1 cellular context compared by ENCODE assay signal in the genomic region with DNA sequence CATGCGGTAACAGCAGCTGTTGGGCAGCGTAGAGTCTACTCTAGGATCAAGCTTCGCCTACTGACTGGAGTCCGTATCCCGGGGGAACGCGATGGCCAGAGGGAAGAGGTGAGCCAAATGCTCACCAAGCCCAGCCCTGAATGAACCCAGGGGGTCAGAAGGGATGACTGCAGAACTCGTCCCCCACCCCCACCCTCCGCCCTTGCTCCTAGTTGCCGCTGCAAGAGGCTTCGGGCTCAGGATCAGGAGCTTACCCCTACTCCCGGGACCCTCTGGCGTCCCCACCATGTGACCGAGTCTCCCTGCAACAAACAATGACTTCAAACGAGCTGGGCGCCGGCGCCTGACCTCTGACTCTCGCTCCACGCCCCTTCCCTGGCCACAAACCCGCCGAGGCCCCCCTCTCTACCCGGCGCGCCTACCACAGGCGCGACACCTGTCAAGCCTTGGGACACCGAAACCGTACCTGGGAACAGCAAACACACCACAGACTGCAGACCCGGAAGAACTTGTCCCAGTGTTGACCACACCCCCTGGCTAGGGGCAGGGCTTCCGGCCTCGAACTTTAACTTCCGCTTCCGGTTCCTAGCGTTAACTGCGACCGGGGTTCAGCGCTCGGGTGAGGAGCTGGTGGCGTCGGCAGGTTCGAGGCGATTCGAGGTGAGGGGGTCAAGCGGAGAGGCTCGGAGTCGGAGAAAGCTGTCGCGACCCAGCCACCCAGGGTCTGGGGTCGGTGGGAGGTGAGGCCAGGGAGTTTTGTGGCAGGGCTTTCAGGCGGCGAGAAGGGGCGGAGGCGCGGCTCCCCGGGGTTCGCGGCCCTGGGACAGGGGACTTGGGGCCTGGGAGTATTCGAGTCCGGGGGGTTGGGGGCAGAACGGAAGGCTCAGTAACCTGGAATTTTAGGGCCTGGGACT.
TF ChIP-seq lines count a peak whose summit lies in the region.

Gene UBL5, plus strand, starts transcription at position 594 of the 914 bp plus-strand sequence. CDS start 420 bp downstream, outside the sequence.

TF ChIP-seq in HepG2, 621 proteins besides CTCF, POLR2A, EP300 and RAD21 (continued from another document and continues in another):
- TF ChIP-seq, protein P1, sequence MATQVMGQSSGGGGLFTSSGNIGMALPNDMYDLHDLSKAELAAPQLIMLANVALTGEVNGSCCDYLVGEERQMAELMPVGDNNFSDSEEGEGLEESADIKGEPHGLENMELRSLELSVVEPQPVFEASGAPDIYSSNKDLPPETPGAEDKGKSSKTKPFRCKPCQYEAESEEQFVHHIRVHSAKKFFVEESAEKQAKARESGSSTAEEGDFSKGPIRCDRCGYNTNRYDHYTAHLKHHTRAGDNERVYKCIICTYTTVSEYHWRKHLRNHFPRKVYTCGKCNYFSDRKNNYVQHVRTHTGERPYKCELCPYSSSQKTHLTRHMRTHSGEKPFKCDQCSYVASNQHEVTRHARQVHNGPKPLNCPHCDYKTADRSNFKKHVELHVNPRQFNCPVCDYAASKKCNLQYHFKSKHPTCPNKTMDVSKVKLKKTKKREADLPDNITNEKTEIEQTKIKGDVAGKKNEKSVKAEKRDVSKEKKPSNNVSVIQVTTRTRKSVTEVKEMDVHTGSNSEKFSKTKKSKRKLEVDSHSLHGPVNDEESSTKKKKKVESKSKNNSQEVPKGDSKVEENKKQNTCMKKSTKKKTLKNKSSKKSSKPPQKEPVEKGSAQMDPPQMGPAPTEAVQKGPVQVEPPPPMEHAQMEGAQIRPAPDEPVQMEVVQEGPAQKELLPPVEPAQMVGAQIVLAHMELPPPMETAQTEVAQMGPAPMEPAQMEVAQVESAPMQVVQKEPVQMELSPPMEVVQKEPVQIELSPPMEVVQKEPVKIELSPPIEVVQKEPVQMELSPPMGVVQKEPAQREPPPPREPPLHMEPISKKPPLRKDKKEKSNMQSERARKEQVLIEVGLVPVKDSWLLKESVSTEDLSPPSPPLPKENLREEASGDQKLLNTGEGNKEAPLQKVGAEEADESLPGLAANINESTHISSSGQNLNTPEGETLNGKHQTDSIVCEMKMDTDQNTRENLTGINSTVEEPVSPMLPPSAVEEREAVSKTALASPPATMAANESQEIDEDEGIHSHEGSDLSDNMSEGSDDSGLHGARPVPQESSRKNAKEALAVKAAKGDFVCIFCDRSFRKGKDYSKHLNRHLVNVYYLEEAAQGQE (IDR thresholded peaks at IDR 0.05; ENCODE audit: borderline replicate concordance in 1 of 2, low read depth in 1 of 2, low read length in 2 of 2): no peak
- TF ChIP-seq TOE1 (CRISPR knock-in tag; IDR thresholded peaks at IDR 0.05): 0 out of 2 replicates have a peak, but pooled peaks have one; percentile 34
- TF ChIP-seq ZBTB33 (CRISPR knock-in tag; IDR thresholded peaks at IDR 0.05): no peak
- peak; percentile 79 for TF ChIP-seq SRSF1 (optimal IDR thresholded peaks at IDR 0.05; ENCODE audit: low read depth, low read length)
- TF ChIP-seq ZNF766 (CRISPR knock-in tag; IDR thresholded peaks at IDR 0.05; ENCODE audit: borderline replicate concordance): no peak
- peak; percentile 100 for TF ChIP-seq NR2C2 (CRISPR knock-in tag; IDR thresholded peaks at IDR 0.05; ENCODE audit: borderline replicate concordance)
- 0 out of 2 replicates have a peak, but pooled peaks have one; percentile 23 for TF ChIP-seq RARA (CRISPR knock-in tag; IDR thresholded peaks at IDR 0.05)
- no peak for TF ChIP-seq HNRNPLL (IDR thresholded peaks at IDR 0.05; ENCODE audit: low read depth, low read length, poor library complexity, severe bottlenecking)
- TF ChIP-seq ZNF431 (CRISPR knock-in tag; IDR thresholded peaks at IDR 0.05; ENCODE audit: borderline replicate concordance, low read depth): no peak; the same call in 1 of the 2 replicates
- TF ChIP-seq ZNF34 (CRISPR knock-in tag; IDR thresholded peaks at IDR 0.05; ENCODE audit: borderline replicate concordance): no peak
- no peak; the same call in 1 of the 2 replicates for TF ChIP-seq ZNF703 (CRISPR knock-in tag; IDR thresholded peaks at IDR 0.05; ENCODE audit: borderline replicate concordance)
- peak; percentile 78; the same call in 1 of the 2 replicates for TF ChIP-seq ZFP91 (CRISPR knock-in tag; IDR thresholded peaks at IDR 0.05; ENCODE audit: borderline replicate concordance)
- TF ChIP-seq GRHL1 (CRISPR knock-in tag; conservative IDR thresholded peaks at IDR 0.05): no peak
- TF ChIP-seq RFX1 (IDR thresholded peaks at IDR 0.05): no peak
- no peak for TF ChIP-seq FOXM1 (CRISPR knock-in tag; IDR thresholded peaks at IDR 0.05)
- TF ChIP-seq ZFP36L1 (CRISPR knock-in tag; IDR thresholded peaks at IDR 0.05): no peak
- 0 out of 2 replicates have a peak, but pooled peaks have one; percentile 43 for TF ChIP-seq ZNF205 (CRISPR knock-in tag; IDR thresholded peaks at IDR 0.05)
- no peak for TF ChIP-seq CCDC6 (CRISPR knock-in tag; IDR thresholded peaks at IDR 0.05)
- TF ChIP-seq ZNF841 (CRISPR knock-in tag; IDR thresholded peaks at IDR 0.05; ENCODE audit: borderline replicate concordance): no peak
- TF ChIP-seq SNAPC2 (CRISPR knock-in tag; IDR thresholded peaks at IDR 0.05): no peak
- no peak for TF ChIP-seq ZNF20 (CRISPR knock-in tag; IDR thresholded peaks at IDR 0.05)
- TF ChIP-seq THAP9 (CRISPR knock-in tag; IDR thresholded peaks at IDR 0.05; ENCODE audit: borderline replicate concordance): peak; percentile 83
- TF ChIP-seq MTA1 (CRISPR knock-in tag; IDR thresholded peaks at IDR 0.05; ENCODE audit: borderline replicate concordance): no peak
- TF ChIP-seq NFYC (CRISPR knock-in tag; IDR thresholded peaks at IDR 0.05): peak; percentile 25; the same call in 1 of the 2 replicates
- 0 out of 2 replicates have a peak, but pooled peaks have one; percentile 48 for TF ChIP-seq GZF1 (CRISPR knock-in tag; IDR thresholded peaks at IDR 0.05)
- peak; percentile 78 for TF ChIP-seq ZNF709 (CRISPR knock-in tag; IDR thresholded peaks at IDR 0.05)
- TF ChIP-seq KLF11 (CRISPR knock-in tag; IDR thresholded peaks at IDR 0.05): peak; percentile 93; the same call in 1 of the 2 replicates
- TF ChIP-seq ZNF430 (CRISPR knock-in tag; IDR thresholded peaks at IDR 0.05): no peak; the same call in 1 of the 2 replicates
- peak; percentile 72; the same call in 1 of the 2 replicates for TF ChIP-seq ZNF839 (CRISPR knock-in tag; IDR thresholded peaks at IDR 0.05; ENCODE audit: borderline replicate concordance)
- TF ChIP-seq STAG1 (CRISPR knock-in tag; IDR thresholded peaks at IDR 0.05): no peak
- no peak for TF ChIP-seq CCAR2 (optimal IDR thresholded peaks at IDR 0.05; ENCODE audit: low read depth, low read length)
- no peak for TF ChIP-seq FIP1L1 (IDR thresholded peaks at IDR 0.05; ENCODE audit: borderline replicate concordance, insufficient read depth, low read depth, low read length)
- peak; percentile 54; the same call in 1 of the 2 replicates for TF ChIP-seq TFDP1 (CRISPR knock-in tag; IDR thresholded peaks at IDR 0.05; ENCODE audit: borderline replicate concordance)
- TF ChIP-seq ZNF564 (CRISPR knock-in tag; IDR thresholded peaks at IDR 0.05): 0 out of 2 replicates have a peak, but pooled peaks have one; percentile 47
- no peak for TF ChIP-seq PLRG1 (conservative IDR thresholded peaks at IDR 0.05)
- TF ChIP-seq, protein P2, sequence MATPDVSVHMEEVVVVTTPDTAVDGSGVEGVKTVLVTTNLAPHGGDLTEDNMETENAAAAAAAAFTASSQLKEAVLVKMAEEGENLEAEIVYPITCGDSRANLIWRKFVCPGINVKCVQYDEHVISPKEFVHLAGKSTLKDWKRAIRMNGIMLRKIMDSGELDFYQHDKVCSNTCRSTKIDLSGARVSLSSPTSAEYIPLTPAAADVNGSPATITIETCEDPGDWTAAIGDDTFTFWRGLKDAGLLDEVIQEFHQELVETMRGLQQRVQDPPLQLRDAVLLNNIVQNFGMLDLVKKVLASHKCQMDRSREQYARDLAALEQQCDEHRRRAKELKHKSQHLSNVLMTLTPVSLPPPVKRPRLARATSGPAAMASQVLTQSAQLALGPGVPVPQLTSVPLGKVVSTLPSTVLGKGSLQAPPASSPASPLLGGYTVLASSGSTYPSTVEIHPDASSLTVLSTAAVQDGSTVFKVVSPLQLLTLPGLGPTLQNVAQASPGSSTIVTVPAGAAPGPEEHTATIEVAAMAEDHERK (CRISPR knock-in tag; IDR thresholded peaks at IDR 0.05; ENCODE audit: low read depth): no peak
- peak; percentile 81 for TF ChIP-seq ZNF331 (CRISPR knock-in tag; IDR thresholded peaks at IDR 0.05)
- TF ChIP-seq TFAP4 (IDR thresholded peaks at IDR 0.05; ENCODE audit: borderline replicate concordance, low read depth): peak; percentile 22; the same call in 1 of the 2 replicates
- TF ChIP-seq NFE2L1 (CRISPR knock-in tag; IDR thresholded peaks at IDR 0.05; ENCODE audit: borderline replicate concordance): no peak
- TF ChIP-seq SP140L (CRISPR knock-in tag; IDR thresholded peaks at IDR 0.05; ENCODE audit: borderline replicate concordance): no peak
- no peak for TF ChIP-seq SATB2 (CRISPR knock-in tag; IDR thresholded peaks at IDR 0.05)
- peak; percentile 67 for TF ChIP-seq HDAC2 (CRISPR knock-in tag; IDR thresholded peaks at IDR 0.05)
- no peak for TF ChIP-seq ADNP (CRISPR knock-in tag; IDR thresholded peaks at IDR 0.05)
- TF ChIP-seq ZNF773 (CRISPR knock-in tag; IDR thresholded peaks at IDR 0.05; ENCODE audit: borderline replicate concordance): no peak
